ENCODE assay signal across 8 cellular contexts in genomic region chr7:151226560-151226874, GRCh38. TPM values are rescaled to one million over a fixed set of nuclear protein-coding genes. Genes with fewer than 3 reads are reported as not detected.
DNase-seq lines count a peak whose midpoint lies in the region.

No MANE protein-coding gene starts in this region.

- H3K4me3 ChIP-seq in iPS-18a (ENCODE audit: low read length) = peak overlapping the region; percentile 78

- peak overlapping the region; percentile 76 for H3K9ac ChIP-seq in iPS-18a (ENCODE audit: low read length)

- H3K4me1 Mint-ChIP-seq in activated naive CD4-positive, alpha-beta T cell treated with anti-CD3 and anti-CD28 coated beads for 36 hours (ENCODE audit: low read depth) = peaks cover 37% of the 10 kb centered on the region
- H3K4me1 Mint-ChIP-seq in activated CD4-positive, alpha-beta memory T cell treated with anti-CD3 and anti-CD28 coated beads, Interleukin-2, amount 10 ng/mL, durations not matched to agents 7 days and 5 days = peaks cover 40% of the 10 kb centered on the region

- no peaks in the 10 kb centered on the region for H3K27me3 Mint-ChIP-seq in activated naive CD4-positive, alpha-beta T cell treated with anti-CD3 and anti-CD28 coated beads for 36 hours (ENCODE audit: low read depth)
- no peaks in the 10 kb centered on the region for H3K27me3 Mint-ChIP-seq in activated CD4-positive, alpha-beta memory T cell treated with anti-CD3 and anti-CD28 coated beads, Interleukin-2, amount 10 ng/mL, durations not matched to agents 7 days and 5 days

- H3K27ac ChIP-seq in iPS-18a (ENCODE audit: low read length) (no peak overlapping the region), substantia nigra (ENCODE audit: low read depth, low read length, poor library complexity, severe bottlenecking) (peak overlapping the region; percentile 63)

- CTCF ChIA-PET in activated naive CD4-positive, alpha-beta T cell treated with anti-CD3 and anti-CD28 coated beads for 36 hours (lab: Charles Lee) = interaction anchor here (0.9 to 12.4 kb wide), 4 partner anchors 19 to 85 kb away, joined by 3 to 97 read pairs (median 4); no protein-coding TSS in a partner anchor
- CTCF ChIA-PET in activated CD4-positive, alpha-beta memory T cell treated with anti-CD3 and anti-CD28 coated beads, Interleukin-2, amount 10 ng/mL, durations not matched to agents 7 days and 5 days (lab: Charles Lee) = interaction anchor here (0.6 to 5.3 kb wide), 12 partner anchors 10 to 131 kb away, joined by 3 to 47 read pairs (median 4); no protein-coding TSS in a partner anchor

- intact Hi-C loops in activated naive CD4-positive, alpha-beta T cell treated with anti-CD3 and anti-CD28 coated beads for 36 hours (cut with micrococcal nuclease) = loop anchor here (2.0 kb wide), 3 partner anchors 50 to 406 kb away; partner anchors contain the start of gene ABCB8

- H3K4me1 ChIP-seq in iPS-18a (ENCODE audit: control insufficient read depth, low read depth, low read length) = peaks cover 4% of the 10 kb centered on the region

- peak overlapping the region; percentile 81 for H3K27ac Mint-ChIP-seq in activated naive CD4-positive, alpha-beta T cell treated with anti-CD3 and anti-CD28 coated beads for 36 hours
- H3K27ac Mint-ChIP-seq in activated CD4-positive, alpha-beta memory T cell treated with anti-CD3 and anti-CD28 coated beads, Interleukin-2, amount 10 ng/mL, durations not matched to agents 7 days and 5 days = peak overlapping the region; percentile 83

- DNase-seq in activated naive CD4-positive, alpha-beta T cell treated with anti-CD3 and anti-CD28 coated beads for 36 hours = no peak
- DNase-seq in activated naive CD4-positive, alpha-beta T cell treated with anti-CD3 and anti-CD28 coated beads, Interleukin-2, amount 50 U/mL, for 16 hours = no peak
- no peak for DNase-seq in activated CD4-positive, alpha-beta memory T cell treated with anti-CD3 and anti-CD28 coated beads, Interleukin-2, amount 10 ng/mL, durations not matched to agents 7 days and 5 days
- DNase-seq in substantia nigra (lab: John Stamatoyannopoulos, UW) (no peak), SK-N-DZ (ENCODE audit: low spot score) (no peak)
- no peak for DNase-seq in effector CD4-positive, alpha-beta T cell
- no peak for DNase-seq in activated effector memory CD4-positive, alpha-beta T cell treated with Interleukin-2 at 50 U/mL for 16 hours

- peaks cover 33% of the 10 kb centered on the region for H3K36me3 Mint-ChIP-seq in activated naive CD4-positive, alpha-beta T cell treated with anti-CD3 and anti-CD28 coated beads for 36 hours (ENCODE audit: low read depth)
- peaks cover 30% of the 10 kb centered on the region for H3K36me3 Mint-ChIP-seq in activated CD4-positive, alpha-beta memory T cell treated with anti-CD3 and anti-CD28 coated beads, Interleukin-2, amount 10 ng/mL, durations not matched to agents 7 days and 5 days (ENCODE audit: low read depth)

- H3K9me3 ChIP-seq in iPS-18a (ENCODE audit: control insufficient read depth, low read depth, low read length) = no peaks in the 10 kb centered on the region

- H3K27me3 ChIP-seq in iPS-18a (ENCODE audit: control insufficient read depth, insufficient read depth, low read length) = no peaks in the 10 kb centered on the region

- POLR2A ChIA-PET in activated CD4-positive, alpha-beta memory T cell treated with anti-CD3 and anti-CD28 coated beads, Interleukin-2, amount 10 ng/mL, durations not matched to agents 7 days and 5 days (lab: Charles Lee) = interaction anchor here (0.9 to 3.6 kb wide), 8 partner anchors 8 to 27 kb away, joined by 3 to 30 read pairs (median 10); partner anchors contain the start of gene H2BK1

- H3K36me3 ChIP-seq in iPS-18a (ENCODE audit: control insufficient read depth, low read depth, low read length) = peaks cover 32% of the 10 kb centered on the region

- peak overlapping the region; percentile 99 for H3K4me3 Mint-ChIP-seq in activated naive CD4-positive, alpha-beta T cell treated with anti-CD3 and anti-CD28 coated beads for 36 hours
- H3K4me3 Mint-ChIP-seq in activated CD4-positive, alpha-beta memory T cell treated with anti-CD3 and anti-CD28 coated beads, Interleukin-2, amount 10 ng/mL, durations not matched to agents 7 days and 5 days = peak overlapping the region; percentile 98

- no peaks in the 10 kb centered on the region for H3K9me3 Mint-ChIP-seq in activated naive CD4-positive, alpha-beta T cell treated with anti-CD3 and anti-CD28 coated beads for 36 hours
- H3K9me3 Mint-ChIP-seq in activated CD4-positive, alpha-beta memory T cell treated with anti-CD3 and anti-CD28 coated beads, Interleukin-2, amount 10 ng/mL, durations not matched to agents 7 days and 5 days = no peaks in the 10 kb centered on the region

RNA-seq across cellular contexts. Expression of gene ABCF2, which starts 0.5 kb away (rescaled TPM):
- 10 to 100 TPM; 33.9 to 35.5 TPM for total RNA-seq in activated naive CD4-positive, alpha-beta T cell treated with anti-CD3 and anti-CD28 coated beads for 36 hours
- total RNA-seq in activated CD4-positive, alpha-beta memory T cell treated with anti-CD3 and anti-CD28 coated beads, Interleukin-2, amount 10 ng/mL, durations not matched to agents 7 days and 5 days = 10 to 100 TPM; 23.1 to 27.6 TPM
- polyA plus RNA-seq in SK-N-DZ (2014; cell fraction: cytosol; rRNA removed) = 47.9 and 53.6 TPM in 2 replicates
- polyA plus RNA-seq in SK-N-DZ (2014; cell fraction: nucleus; rRNA removed) = 26.4 and 29.3 TPM in 2 replicates

RNA-seq across cellular contexts. Expression of gene CHPF2, which starts 5.8 kb away (rescaled TPM):
- 10 to 100 TPM; 21.0 TPM for total RNA-seq in activated naive CD4-positive, alpha-beta T cell treated with anti-CD3 and anti-CD28 coated beads for 36 hours
- 10 to 100 TPM; 56.0 to 56.4 TPM for total RNA-seq in activated CD4-positive, alpha-beta memory T cell treated with anti-CD3 and anti-CD28 coated beads, Interleukin-2, amount 10 ng/mL, durations not matched to agents 7 days and 5 days
- 13.0 and 13.8 TPM in 2 replicates for polyA plus RNA-seq in SK-N-DZ (2014; cell fraction: cytosol; rRNA removed)
- polyA plus RNA-seq in SK-N-DZ (2014; cell fraction: nucleus; rRNA removed) = 31.6 and 43.8 TPM in 2 replicates

RNA-seq across cellular contexts. Expression of gene H2BK1, which starts 16.2 kb away (rescaled TPM):
- total RNA-seq in activated naive CD4-positive, alpha-beta T cell treated with anti-CD3 and anti-CD28 coated beads for 36 hours = not detected
- not detected for total RNA-seq in activated CD4-positive, alpha-beta memory T cell treated with anti-CD3 and anti-CD28 coated beads, Interleukin-2, amount 10 ng/mL, durations not matched to agents 7 days and 5 days
- not detected in 2 replicates for polyA plus RNA-seq in SK-N-DZ (2014; cell fraction: cytosol; rRNA removed)
- not detected in 2 replicates for polyA plus RNA-seq in SK-N-DZ (2014; cell fraction: nucleus; rRNA removed)

RNA-seq across cellular contexts. Expression of gene SMARCD3, which starts 22.0 kb away (rescaled TPM):
- total RNA-seq in activated naive CD4-positive, alpha-beta T cell treated with anti-CD3 and anti-CD28 coated beads for 36 hours = 1 to 10 TPM; 4.5 to 5.8 TPM
- total RNA-seq in activated CD4-positive, alpha-beta memory T cell treated with anti-CD3 and anti-CD28 coated beads, Interleukin-2, amount 10 ng/mL, durations not matched to agents 7 days and 5 days = 1 to 10 TPM; 1.5 to 2.7 TPM
- polyA plus RNA-seq in SK-N-DZ (2014; cell fraction: cytosol; rRNA removed) = 4.1 and 7.2 TPM in 2 replicates
- 26.6 and 29.5 TPM in 2 replicates for polyA plus RNA-seq in SK-N-DZ (2014; cell fraction: nucleus; rRNA removed)

RNA-seq across cellular contexts. Expression of gene ASB10, which starts 39.5 kb away (rescaled TPM):
- total RNA-seq in activated naive CD4-positive, alpha-beta T cell treated with anti-CD3 and anti-CD28 coated beads for 36 hours = not detected
- not detected for total RNA-seq in activated CD4-positive, alpha-beta memory T cell treated with anti-CD3 and anti-CD28 coated beads, Interleukin-2, amount 10 ng/mL, durations not matched to agents 7 days and 5 days
- polyA plus RNA-seq in SK-N-DZ (2014; cell fraction: cytosol; rRNA removed) = 0.74 and 1.2 TPM in 2 replicates
- polyA plus RNA-seq in SK-N-DZ (2014; cell fraction: nucleus; rRNA removed) = 0.27 and 0.70 TPM in 2 replicates
